Comparison of ENCODE assay signal across 7 cellular contexts in the genomic region with DNA sequence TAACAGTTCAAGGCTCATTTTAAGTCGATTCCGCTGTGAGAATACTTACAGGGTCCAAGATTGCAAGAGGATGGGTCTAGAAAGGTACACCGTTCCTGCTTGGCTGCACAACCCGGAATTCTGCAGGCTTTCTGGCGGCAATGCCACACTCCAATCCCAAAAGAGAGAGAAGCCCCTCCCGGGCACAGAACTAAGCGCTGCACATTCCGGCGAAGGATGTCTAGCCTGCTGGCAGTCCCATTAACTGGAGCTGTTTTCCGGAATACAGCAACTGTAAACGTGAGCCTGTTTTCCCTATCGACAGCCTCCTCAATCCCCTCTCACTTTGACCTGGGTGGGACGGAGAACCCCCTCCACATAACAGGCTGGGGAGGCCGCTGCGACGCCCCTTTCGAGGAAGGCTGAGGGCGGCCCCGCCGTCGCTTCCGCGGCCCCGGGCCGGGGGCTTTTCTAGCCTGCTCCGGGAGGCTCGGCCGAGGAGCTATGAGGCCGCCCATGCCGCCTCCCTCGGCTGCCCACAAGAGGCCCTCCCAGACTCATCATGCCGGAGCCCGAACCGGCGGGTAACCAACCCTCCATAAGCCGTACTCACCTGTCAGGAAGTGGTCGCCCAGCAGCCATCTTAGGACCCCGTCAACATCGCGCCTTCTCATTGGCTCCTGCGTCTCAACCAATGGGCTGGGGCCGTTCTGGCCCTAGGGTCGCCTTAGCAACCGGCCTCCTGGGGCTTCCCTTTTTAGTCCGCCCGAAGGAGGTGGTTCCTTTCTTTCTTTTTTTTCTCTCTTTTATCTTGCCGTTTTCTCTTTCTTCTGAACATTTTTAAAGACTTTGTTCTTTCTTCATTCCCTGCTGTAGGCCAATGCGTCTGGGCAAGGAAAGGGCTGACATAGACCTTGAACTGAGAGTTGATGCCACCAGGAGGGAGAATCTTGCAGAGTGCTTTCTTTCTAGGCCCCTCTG. TPM values are rescaled to one million over a fixed set of nuclear protein-coding genes. Genes with fewer than 3 reads are reported as not detected.
A peak's percentile ranks its signal among the peaks of the same experiment; 100 is the strongest.
DNase-seq lines count a peak whose midpoint lies in the region; ATAC-seq, FAIRE-seq and TF ChIP-seq lines count a peak whose summit lies in the region.

A gene (minus strand): TSS at position 647 of the 960 bp plus-strand sequence. CDS start 5,909 bp downstream, outside the sequence.

- no peaks in the 10 kb centered on the region for H3K9me3 ChIP-seq in hepatocyte (ENCODE audit: low read depth)

- no peaks in the 10 kb centered on the region for H3K9me2 ChIP-seq in hepatocyte (replicated peaks; ENCODE audit: insufficient read depth)

- H3K79me2 ChIP-seq in hepatocyte: peaks cover 38% of the 10 kb centered on the region

- H3K4me3 ChIP-seq in astrocyte of the cerebellum (ENCODE audit: low read depth, low read length): peak within 1 kb of the TSS; percentile 96
- H3K4me3 ChIP-seq in hepatocyte: peak within 1 kb of the TSS; percentile 69

- H3K27ac ChIP-seq in hepatocyte: peak within 1 kb of the TSS; percentile 80

- DNase-seq in GM18507 (ENCODE audit: extremely low spot score, insufficient read length, low read depth) (peak; percentile 93), NCI-H2029 treated with DMSO at 0.1 percent for 48 hours (lab: John Stamatoyannopoulos, UW) (peak; percentile 43), T-helper 9 cell (peak; percentile 96), astrocyte of the cerebellum (ENCODE audit: low read depth) (peak; percentile 90), hepatocyte (ENCODE audit: low spot score) (peak; percentile 95), renal cortical epithelial cell (ENCODE audit: low read depth) (peak; percentile 89)

- no peaks in the 10 kb centered on the region for H3K27me3 ChIP-seq in hepatocyte

- WGBS in hepatocyte (ENCODE audit: low lambda C conversion rate, missing lambda C conversion rate): 2% methylated on average over 48 of the region's 48 CpGs

- in situ Hi-C loops in astrocyte of the cerebellum (cut with HindIII; ENCODE audit: low sequenced_read_pairs): no loop called here

- H4K20me1 ChIP-seq in hepatocyte (ENCODE audit: insufficient read depth, poor library complexity, severe bottlenecking): no peaks in the 10 kb centered on the region

- H2AFZ ChIP-seq in hepatocyte: peak within 1 kb of the TSS; percentile 91

- ATAC-seq in HG02981 (IDR thresholded peaks at IDR 0.05; ENCODE audit: unreplicated experiment): peak; percentile 100

- peak within 1 kb of the TSS; percentile 77 for H3K4me2 ChIP-seq in hepatocyte

- H3K36me3 ChIP-seq in hepatocyte (replicated peaks; ENCODE audit: insufficient read depth, low read depth): no peaks in the 10 kb centered on the region

- FAIRE-seq in GM18507 (lab: Jason Lieb, UNC): peak; percentile 97

- TF ChIP-seq CTCF in astrocyte of the cerebellum (IDR thresholded peaks at IDR 0.05; ENCODE audit: low read depth, low read length, missing control alignments) (no peak), hepatocyte (IDR thresholded peaks at IDR 0.05; ENCODE audit: poor library complexity) (no peak)

- H3K4me1 ChIP-seq in hepatocyte (ENCODE audit: insufficient read depth): peaks cover 7% of the 10 kb centered on the region

RNA-seq across cellular contexts. Expression of the gene that starts here (rescaled TPM):
- 49.0 and 50.8 TPM in 2 replicates for total RNA-seq in hepatocyte
- 45.3 and 56.6 TPM in 2 replicates for polyA plus RNA-seq in hepatocyte
- total RNA-seq in renal cortical epithelial cell: 60.8 and 85.1 TPM in 2 replicates

Comparison
In these comparisons a context has a peak if more than half of its experiments do, and no peak if none do; other contexts are left out.
1. Peak in every context shown above with its lines: DNase-seq, ATAC-seq, H3K4me3 ChIP-seq and H3K27ac ChIP-seq.
2. DNase-seq: peak in every context shown above with its lines; median percentile 96 in T-helper 9 cell; 95 in hepatocyte; 93 in GM18507; 90 in astrocyte of the cerebellum; 89 in renal cortical epithelial cell; 43 in NCI-H2029 treated with DMSO at 0.1 percent for 48 hours.